In genomic region chr6:109374493-109374892, GRCh38 we compare ENCODE assay signal across 19 cellular contexts. TPM values are rescaled to one million over a fixed set of nuclear protein-coding genes. Genes with fewer than 3 reads are reported as not detected.
A peak's percentile ranks its signal among the peaks of the same experiment; 100 is the strongest.
DNase-seq lines count a peak whose midpoint lies in the region; ATAC-seq and TF ChIP-seq lines count a peak whose summit lies in the region.
"Had no signal": no experiment of that assay in that cellular context is flagged by ENCODE, and none has a peak within 500 bp of the region (broad histone marks: within the 10 kb centered on the region; RNA-seq: fewer than 3 reads in every experiment).

No MANE protein-coding gene starts in this region.

- no peak for DNase-seq in CD14-positive monocyte (ENCODE audit: low spot score)
- DNase-seq in CD8-positive, alpha-beta memory T cell: no peak
- DNase-seq in activated T-helper 1 cell treated with anti-CD3 and anti-CD28 coated beads, Interleukin-12 subunit alpha, Interleukin-12 subunit beta, Interleukin-2, Interleukin-4 antibody, amounts not matched to agents 30 ng/mL and 10 ng/mL and 1 ng/mL, durations not matched to agents 14 hours and 24 hours and 36 hours (ENCODE audit: low spot score): no peak
- no peak for DNase-seq in memory B cell (ENCODE audit: low spot score in 2 of 2)
- no peak for DNase-seq in CD4-positive, alpha-beta T cell
- no peak for DNase-seq in activated gamma-delta T cell (lab: John Stamatoyannopoulos, UW)
- no peak for DNase-seq in MV-4-11 (lab: John Stamatoyannopoulos, UW)
- DNase-seq: activated effector memory CD4-positive, alpha-beta T cell treated with Interleukin-2 at 50 U/mL for 16 hours; glutamatergic neuron; left ventricle myocardium superior; NCI-H2029 treated with DMSO at 0.1 percent for 48 hours; NCI-H526; SHP77; T1000; tibial artery had no signal

- H3K36me3 ChIP-seq in CD8-positive, alpha-beta memory T cell (ENCODE audit: insufficient read depth, low read length): peaks cover 61% of the 10 kb centered on the region

- H3K27ac Mint-ChIP-seq in CD14-positive monocyte (peak overlapping the region; percentile 78 to 91 (median 82)), memory B cell (peak overlapping the region; percentile 35)
- H3K27ac Mint-ChIP-seq in CD8-positive, alpha-beta memory T cell: peak overlapping the region in 6 of 8 donors; percentile 43 to 64 (median 59)
- peak overlapping the region; percentile 92 for H3K27ac Mint-ChIP-seq in activated T-helper 1 cell treated with anti-CD3 and anti-CD28 coated beads, Interleukin-12 subunit alpha, Interleukin-12 subunit beta, Interleukin-2, Interleukin-4 antibody, amounts not matched to agents 30 ng/mL and 10 ng/mL and 1 ng/mL, durations not matched to agents 14 hours and 24 hours and 36 hours
- H3K27ac Mint-ChIP-seq in CD4-positive, alpha-beta T cell: no peak overlapping the region

- H3K4me1 Mint-ChIP-seq in CD14-positive monocyte (peaks cover 60% of the 10 kb centered on the region), memory B cell (peaks cover 40% of the 10 kb centered on the region)
- peaks cover 70 to 90% (median 87%) of the 10 kb centered on the region in 3 donors for H3K4me1 Mint-ChIP-seq in CD8-positive, alpha-beta memory T cell
- H3K4me1 Mint-ChIP-seq in activated T-helper 1 cell treated with anti-CD3 and anti-CD28 coated beads, Interleukin-12 subunit alpha, Interleukin-12 subunit beta, Interleukin-2, Interleukin-4 antibody, amounts not matched to agents 30 ng/mL and 10 ng/mL and 1 ng/mL, durations not matched to agents 14 hours and 24 hours and 36 hours (ENCODE audit: low read depth): peaks cover 81% of the 10 kb centered on the region
- peaks cover 87% of the 10 kb centered on the region for H3K4me1 Mint-ChIP-seq in CD4-positive, alpha-beta T cell (ENCODE audit: low read depth)

- H3K9me3 ChIP-seq in CD8-positive, alpha-beta memory T cell (ENCODE audit: low read length): no peaks in the 10 kb centered on the region
- no peaks in the 10 kb centered on the region for H3K9me3 ChIP-seq in CD4-positive, alpha-beta T cell (ENCODE audit: control insufficient read depth, low read length)
- H3K9me3 ChIP-seq: tibial artery had no signal

- CTCF ChIA-PET in CD8-positive, alpha-beta memory T cell (lab: Charles Lee): interaction anchor here (0.9 to 1.4 kb wide), 2 partner anchors 8 to 11 kb away, joined by 3 to 6 read pairs; partner anchors contain the start of gene CD164
- CTCF ChIA-PET in CD4-positive, alpha-beta T cell (lab: Charles Lee): no interaction called here

- H3K27me3 Mint-ChIP-seq in CD14-positive monocyte (ENCODE audit: low read depth in 3 of 3) (no peaks in the 10 kb centered on the region), memory B cell (no peaks in the 10 kb centered on the region)
- no peaks in the 10 kb centered on the region for H3K27me3 Mint-ChIP-seq in CD8-positive, alpha-beta memory T cell
- H3K27me3 Mint-ChIP-seq in activated T-helper 1 cell treated with anti-CD3 and anti-CD28 coated beads, Interleukin-12 subunit alpha, Interleukin-12 subunit beta, Interleukin-2, Interleukin-4 antibody, amounts not matched to agents 30 ng/mL and 10 ng/mL and 1 ng/mL, durations not matched to agents 14 hours and 24 hours and 36 hours (ENCODE audit: insufficient read depth): no peaks in the 10 kb centered on the region
- no peaks in the 10 kb centered on the region for H3K27me3 Mint-ChIP-seq in CD4-positive, alpha-beta T cell
- H3K27me3 Mint-ChIP-seq: brain had no signal

- H3K4me3 ChIP-seq in CD8-positive, alpha-beta memory T cell (ENCODE audit: low read length): no peak overlapping the region
- H3K4me3 ChIP-seq: GM23248, skin epidermis, tibial artery had no signal

- H3K4me1 ChIP-seq in CD8-positive, alpha-beta memory T cell (ENCODE audit: insufficient read depth, low read length): peaks cover 60% of the 10 kb centered on the region

- intact Hi-C loops in CD14-positive monocyte (cut with micrococcal nuclease): loop anchor here in 1 of 2 donors (5.0 kb wide), 1 partner anchor 277 kb away; the partner anchor contains the start of gene CEP57L1
- intact Hi-C loops in activated T-helper 1 cell treated with anti-CD3 and anti-CD28 coated beads, Interleukin-12 subunit alpha, Interleukin-12 subunit beta, Interleukin-2, Interleukin-4 antibody, amounts not matched to agents 30 ng/mL and 10 ng/mL and 1 ng/mL, durations not matched to agents 14 hours and 24 hours and 36 hours (cut with micrococcal nuclease): loop anchor here (10.0 kb wide), 1 partner anchor 430 kb away; no protein-coding TSS in a partner anchor
- intact Hi-C loops in CD4-positive, alpha-beta T cell (cut with DNase I, micrococcal nuclease): loop anchor here in 1 of 2 experiments (10.0 kb wide), 2 partner anchors 540 to 800 kb away; partner anchors contain the start of gene WASF1

- ATAC-seq in memory B cell (ENCODE audit: low read depth) (no peak), GM18909 (IDR thresholded peaks at IDR 0.05; ENCODE audit: poor library complexity, unreplicated experiment) (no peak)
- no peak for ATAC-seq in CD4-positive, alpha-beta T cell (ENCODE audit: poor library complexity)

- H3K27ac ChIP-seq in CD8-positive, alpha-beta memory T cell (ENCODE audit: low read depth, low read length): no peak overlapping the region
- no peak overlapping the region for H3K27ac ChIP-seq in CD4-positive, alpha-beta T cell (ENCODE audit: low read depth, low read length)
- H3K27ac ChIP-seq: GM23248, tibial artery had no signal

- H3K36me3 Mint-ChIP-seq in CD14-positive monocyte: peaks cover 76 to 92% of the 10 kb centered on the region in 2 donors
- H3K36me3 Mint-ChIP-seq in CD8-positive, alpha-beta memory T cell: peaks cover 16 to 91% (median 31%) of the 10 kb centered on the region in 3 donors
- peaks cover 72% of the 10 kb centered on the region for H3K36me3 Mint-ChIP-seq in activated T-helper 1 cell treated with anti-CD3 and anti-CD28 coated beads, Interleukin-12 subunit alpha, Interleukin-12 subunit beta, Interleukin-2, Interleukin-4 antibody, amounts not matched to agents 30 ng/mL and 10 ng/mL and 1 ng/mL, durations not matched to agents 14 hours and 24 hours and 36 hours (ENCODE audit: low read depth)
- peaks cover 44% of the 10 kb centered on the region for H3K36me3 Mint-ChIP-seq in memory B cell
- peaks cover 94% of the 10 kb centered on the region for H3K36me3 Mint-ChIP-seq in CD4-positive, alpha-beta T cell (ENCODE audit: low read depth)

- H3K4me3 Mint-ChIP-seq in CD14-positive monocyte: no peak overlapping the region
- H3K4me3 Mint-ChIP-seq in CD8-positive, alpha-beta memory T cell: peak overlapping the region in 5 of 7 donors; percentile 20 to 74 (median 30)
- peak overlapping the region; percentile 81 for H3K4me3 Mint-ChIP-seq in activated T-helper 1 cell treated with anti-CD3 and anti-CD28 coated beads, Interleukin-12 subunit alpha, Interleukin-12 subunit beta, Interleukin-2, Interleukin-4 antibody, amounts not matched to agents 30 ng/mL and 10 ng/mL and 1 ng/mL, durations not matched to agents 14 hours and 24 hours and 36 hours
- H3K4me3 Mint-ChIP-seq in memory B cell: no peak overlapping the region
- no peak overlapping the region for H3K4me3 Mint-ChIP-seq in CD4-positive, alpha-beta T cell

- POLR2A ChIA-PET in CD8-positive, alpha-beta memory T cell (lab: Charles Lee): interaction anchor here (2.6 kb wide), 1 partner anchor 8 kb away, joined by 8 read pairs; the partner anchor contains the start of gene CD164
- POLR2A ChIA-PET in CD4-positive, alpha-beta T cell (lab: Charles Lee): interaction anchor here (2.8 kb wide), 1 partner anchor 8 kb away, joined by 22 read pairs; the partner anchor contains the start of gene CD164

- no peaks in the 10 kb centered on the region for H3K9me3 Mint-ChIP-seq in CD14-positive monocyte
- H3K9me3 Mint-ChIP-seq in CD8-positive, alpha-beta memory T cell: no peaks in the 10 kb centered on the region
- H3K9me3 Mint-ChIP-seq in activated T-helper 1 cell treated with anti-CD3 and anti-CD28 coated beads, Interleukin-12 subunit alpha, Interleukin-12 subunit beta, Interleukin-2, Interleukin-4 antibody, amounts not matched to agents 30 ng/mL and 10 ng/mL and 1 ng/mL, durations not matched to agents 14 hours and 24 hours and 36 hours: no peaks in the 10 kb centered on the region
- no peaks in the 10 kb centered on the region for H3K9me3 Mint-ChIP-seq in memory B cell
- no peaks in the 10 kb centered on the region for H3K9me3 Mint-ChIP-seq in CD4-positive, alpha-beta T cell
- H3K9me3 Mint-ChIP-seq: brain had no signal

- H3K27me3 ChIP-seq in CD8-positive, alpha-beta memory T cell (ENCODE audit: insufficient read depth, low read length, poor library complexity, severe bottlenecking): no peaks in the 10 kb centered on the region
- no peaks in the 10 kb centered on the region for H3K27me3 ChIP-seq in CD4-positive, alpha-beta T cell (ENCODE audit: control insufficient read depth, insufficient read depth, low read length)
- H3K27me3 ChIP-seq: tibial artery had no signal

- TF ChIP-seq CTCF in CD14-positive monocyte (IDR thresholded peaks at IDR 0.05): no peak
- TF ChIP-seq CTCF in CD4-positive, alpha-beta T cell (IDR thresholded peaks at IDR 0.05): no peak

RNA-seq across cellular contexts. Expression of gene CD164, which starts 7.8 kb away (rescaled TPM):
- polyA plus RNA-seq in CD14-positive monocyte: 100 to 1,000 TPM; 272 to 392 TPM
- 100 to 1,000 TPM; 246 to 259 TPM for total RNA-seq in CD8-positive, alpha-beta memory T cell
- polyA plus RNA-seq in CD8-positive, alpha-beta memory T cell: 291 TPM
- total RNA-seq in activated T-helper 1 cell treated with anti-CD3 and anti-CD28 coated beads, Interleukin-12 subunit alpha, Interleukin-12 subunit beta, Interleukin-2, Interleukin-4 antibody, amounts not matched to agents 30 ng/mL and 10 ng/mL and 1 ng/mL, durations not matched to agents 14 hours and 24 hours and 36 hours: 249 and 251 TPM in 2 replicates
- total RNA-seq in CD4-positive, alpha-beta T cell: 100 to 1,000 TPM; 179 to 183 TPM

Comparison
In these comparisons a context has a peak if more than half of its experiments do, and no peak if none do; other contexts are left out.
1. H3K4me3 Mint-ChIP-seq: peak in CD8-positive, alpha-beta memory T cell (5 of 7) and activated T-helper 1 cell treated with anti-CD3 and anti-CD28 coated beads, Interleukin-12 subunit alpha, Interleukin-12 subunit beta, Interleukin-2, Interleukin-4 antibody, amounts not matched to agents 30 ng/mL and 10 ng/mL and 1 ng/mL, durations not matched to agents 14 hours and 24 hours and 36 hours (single experiment); none in CD14-positive monocyte (0 of 2), memory B cell (single experiment) and CD4-positive, alpha-beta T cell (single experiment).